ENCODE assay signal across 16 cellular contexts in genomic region chr12:4197922-4198763, GRCh38.
DNase-seq lines count a peak whose midpoint lies in the region; ATAC-seq, FAIRE-seq and TF ChIP-seq lines count a peak whose summit lies in the region.
"Had no signal": no experiment of that assay in that cellular context is flagged by ENCODE, and none has a peak within 500 bp of the region (broad histone marks: within the 10 kb centered on the region; RNA-seq: fewer than 3 reads in every experiment).

No MANE protein-coding gene starts in this region.

- H3K4me1 Mint-ChIP-seq in activated naive CD4-positive, alpha-beta T cell treated with anti-CD3 and anti-CD28 coated beads, Interleukin-2, amount 10 ng/mL, durations not matched to agents 7 days and 5 days, result peaks cover 7% of the 10 kb centered on the region
- peaks cover 44 to 47% of the 10 kb centered on the region in 2 donors for H3K4me1 Mint-ChIP-seq in natural killer cell

- H3K27ac Mint-ChIP-seq in activated naive CD4-positive, alpha-beta T cell treated with anti-CD3 and anti-CD28 coated beads, Interleukin-2, amount 10 ng/mL, durations not matched to agents 7 days and 5 days, result peak overlapping the region; percentile 33
- H3K27ac Mint-ChIP-seq in natural killer cell, result no peak overlapping the region
- H3K27ac Mint-ChIP-seq: CD4-positive, alpha-beta T cell had no signal

- no peak overlapping the region for H2BK20ac ChIP-seq in H1 (ENCODE audit: low read length)

- H4K20me1 ChIP-seq in H1 (replicated peaks in 1 of 2; ENCODE audit: control insufficient read depth in 1 of 2, insufficient read depth in 2 of 2, low read length in 2 of 2), result no peaks in the 10 kb centered on the region

- peaks cover 0 to 24% (median 13%) of the 10 kb centered on the region in 4 experiments; a peak in 6 of 7 replicates for H3K4me1 ChIP-seq in H1 (replicated peaks in 1 of 4; ENCODE audit: control insufficient read depth in 3 of 4, insufficient read depth in 4 of 4, low read length in 3 of 4)

- H3K18ac ChIP-seq in H1 (ENCODE audit: extremely low read depth, low read length), result no peak overlapping the region

- no peak overlapping the region for H3K27ac ChIP-seq in H1 (ENCODE audit: low read depth, low read length)
- H3K27ac ChIP-seq: GM23248 had no signal

- H2AK5ac ChIP-seq in H1 (ENCODE audit: low read depth, low read length), result no peak overlapping the region; the same call in 1 of the 2 replicates

- H3K4me3 ChIP-seq in H1 (ENCODE audit: extremely low read depth in 1 of 4, insufficient read depth in 2 of 4, low read depth in 3 of 4, low read length in 4 of 4), result no peak overlapping the region
- H3K4me3 ChIP-seq: GM23248 had no signal

- H3K4me2 ChIP-seq in H1 (ENCODE audit: insufficient read depth in 1 of 2, low read depth in 2 of 2, low read length in 2 of 2), result no peak overlapping the region

- H3K9me3 Mint-ChIP-seq in activated naive CD4-positive, alpha-beta T cell treated with anti-CD3 and anti-CD28 coated beads, Interleukin-2, amount 10 ng/mL, durations not matched to agents 7 days and 5 days, result no peaks in the 10 kb centered on the region
- H3K9me3 Mint-ChIP-seq in natural killer cell, result no peaks in the 10 kb centered on the region
- H3K9me3 Mint-ChIP-seq: CD4-positive, alpha-beta T cell had no signal

- no peak overlapping the region for H2AFZ ChIP-seq in H1 (ENCODE audit: low read length)
- H2AFZ ChIP-seq: GM23248 had no signal

- H3K4ac ChIP-seq in H1 (replicated peaks; ENCODE audit: insufficient read length, low read depth, low read length), result no peak overlapping the region

- no peak overlapping the region for H2BK12ac ChIP-seq in H1 (ENCODE audit: low read depth, low read length)

- H3K23ac ChIP-seq in H1 (ENCODE audit: insufficient read length), result no peak overlapping the region

- POLR2A ChIA-PET in H1 (lab: Charles Lee; ENCODE audit: partially characterized antibody), result interaction anchor here (1.1 to 1.5 kb wide), 2 partner anchors 33 to 75 kb away, joined by 3 to 8 read pairs; partner anchors contain the start of gene CCND2

- no peak overlapping the region for H2BK5ac ChIP-seq in H1 (ENCODE audit: low read depth, low read length)

- H4K91ac ChIP-seq in H1 (replicated peaks; ENCODE audit: insufficient read length, low read length), result no peak overlapping the region

- H2BK120ac ChIP-seq in H1 (replicated peaks; ENCODE audit: low read depth, low read length), result no peak overlapping the region

- no peak overlapping the region for H3K9ac ChIP-seq in H1 (replicated peaks in 1 of 4; ENCODE audit: extremely low read depth in 1 of 4, low read depth in 3 of 4, low read length in 3 of 4)
- H3K9ac ChIP-seq: GM23248 had no signal

- no peak for TF ChIP-seq CTCF in H1 (IDR thresholded peaks at IDR 0.05; ENCODE audit: control extremely low read depth in 1 of 3, insufficient read depth in 1 of 3, low read depth in 1 of 3, low read length in 3 of 3)
- TF ChIP-seq CTCF in natural killer cell (IDR thresholded peaks at IDR 0.05), result no peak

- CTCF ChIA-PET in activated naive CD4-positive, alpha-beta T cell treated with anti-CD3 and anti-CD28 coated beads, Interleukin-2, amount 10 ng/mL, durations not matched to agents 7 days and 5 days (lab: Charles Lee), result no interaction called here
- CTCF ChIA-PET in H1 (lab: Charles Lee; ENCODE audit: partially characterized antibody), result interaction anchor here (0.6 to 2.1 kb wide), 5 partner anchors 20 to 89 kb away, joined by 3 to 7 read pairs (median 5); no protein-coding TSS in a partner anchor

- H4K8ac ChIP-seq in H1 (ENCODE audit: extremely low read depth, insufficient read depth, low read length), result no peak overlapping the region

- 0 out of 2 replicates have a peak overlapping the region, but pooled peaks have one; percentile 2 for H2BK15ac ChIP-seq in H1 (ENCODE audit: low read length)

- TF ChIP-seq EP300 in H1 (IDR thresholded peaks at IDR 0.05; ENCODE audit: borderline replicate concordance in 1 of 2, low read depth in 2 of 2, low read length in 2 of 2), result no peak

- no peak for DNase-seq in activated naive CD4-positive, alpha-beta T cell treated with anti-CD3 and anti-CD28 coated beads, Interleukin-2, amount 10 ng/mL, durations not matched to agents 7 days and 5 days
- no peak for DNase-seq in activated naive CD4-positive, alpha-beta T cell (lab: John Stamatoyannopoulos, UW)
- DNase-seq in H1 (ENCODE audit: low read depth in 1 of 2, low spot score in 2 of 2) (no peak), natural killer cell (no peak), urothelium cell line (ENCODE audit: low spot score) (no peak), GM12891 (ENCODE audit: insufficient read length, low spot score) (no peak), RPMI8226 (no peak)
- DNase-seq in effector CD8-positive, alpha-beta T cell (lab: John Stamatoyannopoulos, UW), result no peak
- DNase-seq: ACHN; C1 segment of cervical spinal cord; Calu3; CD4-positive, alpha-beta T cell; DMS 273 treated with DMSO at 0.1 percent for 48 hours; GM23248; H7 had no signal

- H3K36me3 ChIP-seq in H1 (ENCODE audit: control insufficient read depth in 2 of 4, insufficient read depth in 4 of 4, low read length in 3 of 4), result no peaks in the 10 kb centered on the region

- WGBS in H1 (ENCODE audit: extremely low coverage in 1 of 2, insufficient coverage in 1 of 2, insufficient read length in 1 of 2, insufficient replicate concordance in 2 of 2, low coverage in 1 of 2, low lambda C conversion rate in 2 of 2, missing lambda C conversion rate in 1 of 2), 2 experiments, result 91% methylated on average over 11 of the region's 11 CpGs; no CpG with 5 or more reads in 1 of the 2 experiments

- no peaks in the 10 kb centered on the region for H3K79me2 ChIP-seq in H1 (ENCODE audit: control insufficient read depth in 1 of 2, insufficient read depth in 2 of 2, low read length in 2 of 2)

- no peak for TF ChIP-seq RAD21 in H1 (IDR thresholded peaks at IDR 0.05 in 1 of 2, conservative IDR thresholded peaks at IDR 0.05 in 1 of 2; ENCODE audit: low read depth in 2 of 2, low read length in 2 of 2)

- TF ChIP-seq POLR2A in H1 (IDR thresholded peaks at IDR 0.05; ENCODE audit: control extremely low read depth in 1 of 2, low read depth in 2 of 2, low read length in 2 of 2), result no peak
- TF ChIP-seq POLR2A in GM12891 (IDR thresholded peaks at IDR 0.05; ENCODE audit: low read depth, low read length), result no peak

- intact Hi-C loops in natural killer cell (cut with micrococcal nuclease), result no loop called here

- H3K14ac ChIP-seq in H1 (ENCODE audit: insufficient read length), result no peak overlapping the region

- ATAC-seq in natural killer cell, result peak in 2 of 3 donors; percentile 21 to 43

- FAIRE-seq in H1 (lab: Jason Lieb, UNC) (no peak), urothelium cell line (lab: Jason Lieb, UNC) (peak; percentile 94), GM12891 (lab: Jason Lieb, UNC) (no peak)
- FAIRE-seq: GM18507 had no signal

- no peak overlapping the region for H4K5ac ChIP-seq in H1 (ENCODE audit: insufficient read length, low read depth, low read length)

- H3K79me1 ChIP-seq in H1 (ENCODE audit: low read depth, low read length), result no peaks in the 10 kb centered on the region

- H3K27me3 Mint-ChIP-seq in activated naive CD4-positive, alpha-beta T cell treated with anti-CD3 and anti-CD28 coated beads, Interleukin-2, amount 10 ng/mL, durations not matched to agents 7 days and 5 days, result peaks cover 36% of the 10 kb centered on the region
- no peaks in the 10 kb centered on the region for H3K27me3 Mint-ChIP-seq in natural killer cell (ENCODE audit: low read depth in 2 of 2)
- H3K27me3 Mint-ChIP-seq: CD4-positive, alpha-beta T cell had no signal

- H3K27me3 ChIP-seq in H1 (replicated peaks in 1 of 4; ENCODE audit: control insufficient read depth in 3 of 4, extremely low read depth in 1 of 4, insufficient read depth in 3 of 4, low read length in 3 of 4), result no peaks in the 10 kb centered on the region

- no peaks in the 10 kb centered on the region for H3K23me2 ChIP-seq in H1 (ENCODE audit: low read depth, low read length)

- no peak overlapping the region for H3K56ac ChIP-seq in H1 (replicated peaks; ENCODE audit: insufficient read length, low read depth, low read length)

- H3K36me3 Mint-ChIP-seq in activated naive CD4-positive, alpha-beta T cell treated with anti-CD3 and anti-CD28 coated beads, Interleukin-2, amount 10 ng/mL, durations not matched to agents 7 days and 5 days, result no peaks in the 10 kb centered on the region
- no peaks in the 10 kb centered on the region for H3K36me3 Mint-ChIP-seq in natural killer cell

- H3K4me3 Mint-ChIP-seq in activated naive CD4-positive, alpha-beta T cell treated with anti-CD3 and anti-CD28 coated beads, Interleukin-2, amount 10 ng/mL, durations not matched to agents 7 days and 5 days, result no peak overlapping the region
- H3K4me3 Mint-ChIP-seq in natural killer cell, result no peak overlapping the region
- H3K4me3 Mint-ChIP-seq: CD4-positive, alpha-beta T cell had no signal

- H3K9me3 ChIP-seq in H1 (ENCODE audit: insufficient read depth in 2 of 2, low read depth in 1 of 2, low read length in 1 of 2), result peaks cover 0 to 4% of the 10 kb centered on the region in 2 experiments; a peak in 1 of 4 replicates

TF ChIP-seq in H1, 55 proteins besides CTCF, POLR2A, EP300 and RAD21:
- no peak for TF ChIP-seq SIRT6 (IDR thresholded peaks at IDR 0.05; ENCODE audit: low read length)
- TF ChIP-seq CHD2 (IDR thresholded peaks at IDR 0.05; ENCODE audit: low read length), result no peak
- TF ChIP-seq SP4 (IDR thresholded peaks at IDR 0.05; ENCODE audit: low read length), result no peak
- no peak for TF ChIP-seq EZH2 (IDR thresholded peaks at IDR 0.05; ENCODE audit: low read depth, low read length, severe bottlenecking)
- no peak for TF ChIP-seq SRF (IDR thresholded peaks at IDR 0.05; ENCODE audit: low read depth, low read length)

TF ChIP-seq in GM12891, 5 proteins besides CTCF, POLR2A, EP300 and RAD21:
- TF ChIP-seq PAX5 (IDR thresholded peaks at IDR 0.05; ENCODE audit: insufficient read depth, low read length, severe bottlenecking) (no peak), SPI1 (IDR thresholded peaks at IDR 0.05; ENCODE audit: low read depth, low read length) (no peak), POU2F2 (IDR thresholded peaks at IDR 0.05; ENCODE audit: low read depth, low read length) (no peak), POLR2AphosphoS5 (IDR thresholded peaks at IDR 0.05; ENCODE audit: low read depth, low read length) (no peak), TAF1 (IDR thresholded peaks at IDR 0.05; ENCODE audit: low read depth, low read length) (no peak)
